8 cellular contexts compared by ENCODE assay signal in the genomic region with DNA sequence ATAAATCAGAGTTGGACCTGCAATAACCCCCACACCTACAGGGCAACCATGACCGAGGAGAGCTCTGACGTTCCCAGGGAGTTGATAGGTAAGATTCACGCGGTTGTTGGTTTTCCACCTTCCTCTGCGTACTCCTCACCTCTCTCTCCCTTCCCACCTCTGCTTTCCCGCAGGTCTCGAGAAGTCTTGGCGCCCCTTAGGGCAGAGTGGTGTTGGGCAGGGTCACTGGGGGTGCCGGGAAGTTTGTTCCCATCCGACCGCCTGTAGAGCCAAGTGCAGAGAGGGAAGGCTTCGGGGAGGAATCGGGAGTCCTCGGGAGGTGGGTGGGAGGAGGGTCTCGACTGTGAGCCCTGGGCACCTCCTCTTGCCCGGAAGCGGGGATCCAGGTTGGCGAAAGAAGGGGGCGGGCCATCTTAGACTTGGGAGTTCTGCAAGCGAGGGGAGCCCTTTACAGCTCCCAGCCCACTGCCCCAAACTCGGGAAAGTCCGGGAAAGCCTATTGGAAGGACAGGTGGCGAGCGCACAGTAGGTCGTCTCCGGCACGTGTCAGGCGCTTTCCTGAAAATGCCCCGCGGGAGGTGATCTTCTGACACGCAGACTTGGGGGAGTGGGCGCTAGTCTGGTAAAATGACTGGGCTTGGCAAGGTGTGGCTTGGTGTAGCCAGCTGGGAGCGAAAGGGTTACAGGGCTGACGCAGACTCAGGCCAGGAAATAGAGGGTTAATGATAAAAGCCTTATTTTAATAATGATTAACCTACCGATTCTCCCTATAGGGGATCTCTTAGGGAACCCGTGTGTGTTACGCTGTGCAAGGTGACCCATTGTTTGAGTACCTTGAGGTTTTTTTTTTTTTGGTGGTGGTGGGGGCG. TPM values are rescaled to one million over a fixed set of nuclear protein-coding genes. Genes with fewer than 3 reads are reported as not detected.
DNase-seq lines count a peak whose midpoint lies in the region; ATAC-seq and TF ChIP-seq lines count a peak whose summit lies in the region.

No MANE protein-coding gene starts in this region.

- in situ Hi-C loops in KBM-7 (cut with MboI; ENCODE audit: low pct_unique_long_range_greater_than_20kb, low sequenced_read_pairs): no loop called here

- DNase-seq in NCI-H69 (lab: John Stamatoyannopoulos, UW): peak; percentile 85
- DNase-seq in adipocyte (ENCODE audit: low read depth): no peak
- no peak for DNase-seq in iPS DF 6.9 (ENCODE audit: low read depth, low spot score)
- no peak for DNase-seq in KBM-7

- H3K4me3 ChIP-seq in adipocyte (ENCODE audit: low read length): peak overlapping the region; percentile 92
- H3K4me3 ChIP-seq in iPS DF 6.9 (ENCODE audit: low read length): peak overlapping the region; percentile 76; the same call in 1 of the 2 replicates
- peak overlapping the region; percentile 93 for H3K4me3 ChIP-seq in skeletal muscle satellite cell (ENCODE audit: low read length)

- no peaks in the 10 kb centered on the region for H3K27me3 ChIP-seq in adipocyte (replicated peaks; ENCODE audit: control insufficient read depth, insufficient read depth, low read length)
- no peaks in the 10 kb centered on the region for H3K27me3 ChIP-seq in iPS DF 6.9 (ENCODE audit: control insufficient read depth, insufficient read depth, low read length)
- no peaks in the 10 kb centered on the region for H3K27me3 ChIP-seq in skeletal muscle satellite cell (ENCODE audit: control insufficient read depth, insufficient read depth, low read length)

- H3K4me1 ChIP-seq in adipocyte (ENCODE audit: control insufficient read depth, insufficient read depth, low read length) (peaks cover 32% of the 10 kb centered on the region), iPS DF 6.9 (ENCODE audit: control insufficient read depth, insufficient read depth, low read length) (peaks cover 2% of the 10 kb centered on the region; the same call in 1 of the 2 replicates), skeletal muscle satellite cell (ENCODE audit: control insufficient read depth, insufficient read depth, low read length) (peaks cover 16% of the 10 kb centered on the region)

- TF ChIP-seq CTCF in 22Rv1 (IDR thresholded peaks at IDR 0.05): no peak

- ATAC-seq in GM18907 (IDR thresholded peaks at IDR 0.05; ENCODE audit: unreplicated experiment): peak; percentile 56
- ATAC-seq in HG03432 (IDR thresholded peaks at IDR 0.05; ENCODE audit: unreplicated experiment): no peak

- no CpG with 5 or more reads among the region's 38 CpGs for WGBS in iPS DF 6.9 (ENCODE audit: insufficient coverage, insufficient read length)

- peak overlapping the region; percentile 86 for H3K9ac ChIP-seq in adipocyte (ENCODE audit: low read length)
- H3K9ac ChIP-seq in skeletal muscle satellite cell (ENCODE audit: low read depth, low read length): peak overlapping the region; percentile 86

- peak overlapping the region; percentile 74 for H3K27ac ChIP-seq in 22Rv1
- H3K27ac ChIP-seq in iPS DF 6.9 (ENCODE audit: low read length): no peak overlapping the region

- H3K9me3 ChIP-seq in adipocyte (ENCODE audit: control insufficient read depth, low read length) (no peaks in the 10 kb centered on the region), iPS DF 6.9 (ENCODE audit: control insufficient read depth, insufficient read depth, low read length) (no peaks in the 10 kb centered on the region), skeletal muscle satellite cell (replicated peaks; ENCODE audit: low read length) (no peaks in the 10 kb centered on the region)

- H3K36me3 ChIP-seq in adipocyte (ENCODE audit: control insufficient read depth, insufficient read depth, low read length, severe bottlenecking) (no peaks in the 10 kb centered on the region), iPS DF 6.9 (ENCODE audit: control insufficient read depth, insufficient read depth, low read length) (no peaks in the 10 kb centered on the region), skeletal muscle satellite cell (ENCODE audit: insufficient read depth, low read length) (no peaks in the 10 kb centered on the region)

- H3K4me2 ChIP-seq in skeletal muscle satellite cell (ENCODE audit: low read length): peak overlapping the region; percentile 96

RNA-seq across cellular contexts. Expression of a gene that starts 0.8 kb away (rescaled TPM):
- total RNA-seq in skeletal muscle satellite cell (2012; rRNA removed): 10.5 and 12.4 TPM in 2 replicates
